23 cellular contexts compared by ENCODE assay signal in genomic region chr2:41378420-41378819, GRCh38.
"Had no signal": no experiment of that assay in that cellular context is flagged by ENCODE, and none has a peak within 500 bp of the region (broad histone marks: within the 10 kb centered on the region; RNA-seq: fewer than 3 reads in every experiment).

No MANE protein-coding gene starts in this region.

- DNase-seq: IMR-90, Karpas-422, KG1, MG63, NCI-H1092 treated with DMSO at 0.1 percent for 48 hours, NCI-H1436, NCI-H187, NCI-H2029, NCI-H2081 treated with DMSO at 0.1 percent for 48 hours, NCI-H2171, NCI-H226, NCI-H446, NCI-H510A, NCI-H524 treated with DMSO at 0.1 percent for 48 hours, NCI-H69, NCI-H774, PC-3, Peyer's patch, Right ventricle myocardium superior, SIG-M5 had no signal

- H3K4me1 ChIP-seq: Peyer's patch, SJSA1 had no signal

- H3K4me3 ChIP-seq: MG63, Peyer's patch, SJSA1, SK-N-MC had no signal

- H3K27ac ChIP-seq: HL-60, Peyer's patch, SJSA1, SK-N-MC had no signal

- H3K36me3 ChIP-seq: MG63, Peyer's patch, SJSA1 had no signal

- H3K27me3 ChIP-seq: MG63, Peyer's patch, SJSA1 had no signal

- H3K9me3 ChIP-seq: MG63, Peyer's patch, SJSA1 had no signal
